16 cellular contexts compared by ENCODE assay signal in the genomic region with DNA sequence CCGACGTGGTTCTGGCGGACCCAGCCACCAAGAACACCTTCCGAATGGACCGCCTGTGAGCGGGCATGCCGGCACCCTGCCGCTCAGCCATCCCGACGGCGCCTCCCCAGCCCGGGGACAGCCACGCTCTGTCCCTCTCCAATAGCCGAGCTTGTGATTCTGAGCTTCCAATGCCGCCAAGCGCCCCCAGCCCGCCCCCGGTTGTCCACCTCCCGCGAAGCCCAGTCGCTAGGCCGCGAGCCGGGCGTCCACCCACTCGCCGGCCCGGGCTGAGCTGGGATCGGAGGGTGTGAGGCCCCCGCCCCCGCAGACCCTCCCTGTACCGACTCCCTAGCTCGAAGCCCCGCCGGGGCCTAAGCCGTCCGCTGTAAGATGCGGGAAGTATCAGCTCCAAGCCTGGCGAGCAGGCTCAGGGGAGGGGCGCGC.
DNase-seq lines count a peak whose midpoint lies in the region; ATAC-seq and TF ChIP-seq lines count a peak whose summit lies in the region.
"Had no signal": no experiment of that assay in that cellular context is flagged by ENCODE, and none has a peak within 500 bp of the region (broad histone marks: within the 10 kb centered on the region; RNA-seq: fewer than 3 reads in every experiment).

No MANE protein-coding gene starts in this region.

- no peaks in the 10 kb centered on the region for H3K36me3 ChIP-seq in SK-N-SH (replicated peaks in 1 of 2; ENCODE audit: control insufficient read depth in 1 of 2, insufficient read depth in 2 of 2, low read length in 1 of 2)
- H3K36me3 ChIP-seq in neuronal stem cell (replicated peaks in 1 of 2; ENCODE audit: control insufficient read depth in 2 of 2, insufficient read depth in 2 of 2, low read length in 2 of 2) = no peaks in the 10 kb centered on the region
- H3K36me3 ChIP-seq in testis (ENCODE audit: low read depth, missing control alignments) = no peaks in the 10 kb centered on the region

- no peak overlapping the region for H3K4me3 Mint-ChIP-seq in progenitor cell of endocrine pancreas (ENCODE audit: low read depth)
- H3K4me3 Mint-ChIP-seq: CD14-positive monocyte; CD8-positive, alpha-beta T cell had no signal

- no peaks in the 10 kb centered on the region for H3K4me1 ChIP-seq in SK-N-SH (ENCODE audit: control insufficient read depth in 1 of 2, insufficient read depth in 2 of 2, low read depth in 1 of 2, low read length in 1 of 2)
- no peaks in the 10 kb centered on the region for H3K4me1 ChIP-seq in neuronal stem cell (ENCODE audit: control insufficient read depth in 2 of 2, insufficient read depth in 1 of 2, low read depth in 1 of 2, low read length in 2 of 2)
- no peaks in the 10 kb centered on the region for H3K4me1 ChIP-seq in testis

- H3K9me3 ChIP-seq in SK-N-SH (no peaks in the 10 kb centered on the region), neuronal stem cell (replicated peaks in 1 of 2; ENCODE audit: control insufficient read depth in 2 of 2, insufficient read depth in 1 of 2, low read depth in 1 of 2, low read length in 2 of 2) (peaks cover 0 to 9% of the 10 kb centered on the region in 2 donors), testis (no peaks in the 10 kb centered on the region)

- H3F3A ChIP-seq in SK-N-SH (replicated peaks; ENCODE audit: insufficient read depth) = no peaks in the 10 kb centered on the region

- no peak overlapping the region for H3K4me2 ChIP-seq in SK-N-SH
- H3K4me2 ChIP-seq in neuronal stem cell (ENCODE audit: insufficient read depth, low read length, poor library complexity, severe bottlenecking) = no peak overlapping the region

- no peak for TF ChIP-seq EP300 in SK-N-SH (IDR thresholded peaks at IDR 0.05; ENCODE audit: borderline replicate concordance in 1 of 2, low read depth in 1 of 2, low read length in 1 of 2)

- H4K8ac ChIP-seq in neuronal stem cell (ENCODE audit: low read depth, low read length) = no peak overlapping the region

- peaks cover 2% of the 10 kb centered on the region for H3K79me1 ChIP-seq in neuronal stem cell (ENCODE audit: low read depth, low read length)

- CTCF ChIA-PET in SK-N-SH (lab: Yijun Ruan, JAX) = no interaction called here

- no peak for TF ChIP-seq POLR2A in testis (IDR thresholded peaks at IDR 0.05)

- intact Hi-C loops in testis (cut with DNase I; ENCODE audit: low total_unique reads) = no loop called here

- no peak for TF ChIP-seq RAD21 in SK-N-SH (IDR thresholded peaks at IDR 0.05; ENCODE audit: low read length)

- no peak for ATAC-seq in SK-N-SH treated with all-trans-retinoic acid at 6 μM for 48 hours
- ATAC-seq in GM21515 (IDR thresholded peaks at IDR 0.05; ENCODE audit: unreplicated experiment) = no peak
- ATAC-seq: CD8-positive, alpha-beta T cell; HCT116 had no signal

- H3K14ac ChIP-seq in neuronal stem cell (ENCODE audit: low read length) = no peak overlapping the region

- H2BK12ac ChIP-seq in neuronal stem cell (ENCODE audit: low read length) = no peak overlapping the region

- no peak overlapping the region for H3K27ac ChIP-seq in SK-N-SH (ENCODE audit: low read depth in 2 of 2, low read length in 1 of 2)
- H3K27ac ChIP-seq in neuronal stem cell (replicated peaks; ENCODE audit: low read length) = no peak overlapping the region
- no peak overlapping the region for H3K27ac ChIP-seq in testis
- H3K27ac ChIP-seq: 22Rv1 had no signal

- H3K4me3 ChIP-seq in SK-N-SH (ENCODE audit: low read depth in 2 of 2, low read length in 1 of 2) (no peak overlapping the region), neuronal stem cell (ENCODE audit: low read length in 2 of 2) (no peak overlapping the region), testis (peak overlapping the region; percentile 12 to 37)

- H3K23ac ChIP-seq in neuronal stem cell (ENCODE audit: low read depth, low read length, poor library complexity) = no peak overlapping the region

- H2AFZ ChIP-seq in SK-N-SH (ENCODE audit: low read depth) = no peak overlapping the region
- H2AFZ ChIP-seq in neuronal stem cell (ENCODE audit: low read length) = no peak overlapping the region

- H3K9ac ChIP-seq in SK-N-SH (no peak overlapping the region), neuronal stem cell (ENCODE audit: low read depth, low read length, poor library complexity) (no peak overlapping the region)

- no peak overlapping the region for H2AK5ac ChIP-seq in neuronal stem cell (ENCODE audit: low read depth, low read length)

- no peak overlapping the region for H2BK15ac ChIP-seq in neuronal stem cell (ENCODE audit: low read length)

- no peak overlapping the region for H2BK5ac ChIP-seq in neuronal stem cell (ENCODE audit: low read length)

- DNase-seq in SK-N-SH (peak; percentile 3), H4 (ENCODE audit: low spot score) (peak; percentile 0), neuronal stem cell (ENCODE audit: low spot score) (no peak), testis (no peak), NCI-H1048 (lab: John Stamatoyannopoulos, UW) (no peak), progenitor cell of endocrine pancreas (ENCODE audit: low spot score, unreplicated experiment) (no peak)
- DNase-seq: CD8-positive, alpha-beta T cell; COR-L47; DMS153; DND-41; GDM1 had no signal

- peaks cover 3% of the 10 kb centered on the region for H3K36me3 Mint-ChIP-seq in progenitor cell of endocrine pancreas (ENCODE audit: insufficient read depth)
- H3K36me3 Mint-ChIP-seq: CD14-positive monocyte; CD8-positive, alpha-beta T cell had no signal

- H4K20me1 ChIP-seq in SK-N-SH (ENCODE audit: insufficient read depth) = no peaks in the 10 kb centered on the region

- POLR2A ChIA-PET in SK-N-SH (lab: Yijun Ruan, JAX) = interaction anchor here (0.6 kb wide), 1 partner anchor 343 kb away, joined by 3 read pairs; no protein-coding TSS in a partner anchor

- no peaks in the 10 kb centered on the region for H3K4me1 Mint-ChIP-seq in progenitor cell of endocrine pancreas (ENCODE audit: low read depth)
- H3K4me1 Mint-ChIP-seq: CD14-positive monocyte had no signal

- H3K27ac Mint-ChIP-seq in progenitor cell of endocrine pancreas = no peak overlapping the region
- H3K27ac Mint-ChIP-seq: CD14-positive monocyte; CD8-positive, alpha-beta T cell had no signal

- no peak overlapping the region for H4K91ac ChIP-seq in neuronal stem cell (ENCODE audit: low read depth, low read length, poor library complexity)

- H3K9me3 Mint-ChIP-seq in progenitor cell of endocrine pancreas (ENCODE audit: low read depth) = peaks cover 21% of the 10 kb centered on the region

- no peak overlapping the region for H2BK120ac ChIP-seq in neuronal stem cell (ENCODE audit: low read depth, low read length)

- H3K27me3 Mint-ChIP-seq in progenitor cell of endocrine pancreas = no peaks in the 10 kb centered on the region

- H3K9me2 ChIP-seq in SK-N-SH = no peaks in the 10 kb centered on the region

- no peak overlapping the region for H3K4ac ChIP-seq in neuronal stem cell (ENCODE audit: low read length)

- H3K79me2 ChIP-seq in SK-N-SH (ENCODE audit: insufficient read depth) = no peaks in the 10 kb centered on the region

- no peak for TF ChIP-seq CTCF in SK-N-SH (IDR thresholded peaks at IDR 0.05)
- TF ChIP-seq CTCF in testis (IDR thresholded peaks at IDR 0.05) = no peak
- TF ChIP-seq CTCF in progenitor cell of endocrine pancreas (IDR thresholded peaks at IDR 0.05; ENCODE audit: unreplicated experiment) = no peak

- WGBS in SK-N-SH (ENCODE audit: low lambda C conversion rate) = 79% methylated on average over 24 of the region's 41 CpGs
- WGBS in neuronal stem cell (ENCODE audit: extremely low coverage in 2 of 2, insufficient read length in 2 of 2, insufficient replicate concordance in 1 of 2), 2 donors = no CpG with 5 or more reads among the region's 41 CpGs
- WGBS in testis, 2 donors = 67 to 68% methylated on average over 13 to 41 of the region's 41 CpGs

- H3K27me3 ChIP-seq in SK-N-SH (ENCODE audit: insufficient read depth) (no peaks in the 10 kb centered on the region), neuronal stem cell (ENCODE audit: control insufficient read depth in 3 of 3, insufficient read depth in 3 of 3, low read depth in 1 of 3, low read length in 3 of 3) (no peaks in the 10 kb centered on the region), testis (no peaks in the 10 kb centered on the region)

- peak overlapping the region; percentile 48 for H3K18ac ChIP-seq in neuronal stem cell (ENCODE audit: low read length)

TF ChIP-seq in SK-N-SH, 30 proteins besides CTCF, POLR2A, EP300 and RAD21:
- TF ChIP-seq YY1 (IDR thresholded peaks at IDR 0.05; ENCODE audit: low read depth) = no peak
- no peak for TF ChIP-seq GATA2 (CRISPR knock-in tag; IDR thresholded peaks at IDR 0.05)
- TF ChIP-seq TEAD4 (IDR thresholded peaks at IDR 0.05; ENCODE audit: borderline replicate concordance, insufficient read depth) = no peak
- TF ChIP-seq JUND (IDR thresholded peaks at IDR 0.05) = no peak
- TF ChIP-seq MXI1 (IDR thresholded peaks at IDR 0.05; ENCODE audit: low read depth, low read length) = no peak
- no peak for TF ChIP-seq SIN3A (IDR thresholded peaks at IDR 0.05; ENCODE audit: borderline replicate concordance, low read depth, low read length)
- no peak for TF ChIP-seq CHD2 (IDR thresholded peaks at IDR 0.05; ENCODE audit: low read length, partially characterized antibody)
- no peak for TF ChIP-seq TCF12 (IDR thresholded peaks at IDR 0.05)
- no peak for TF ChIP-seq POLR2AphosphoS5 (IDR thresholded peaks at IDR 0.05; ENCODE audit: low read depth, low read length)
- no peak for TF ChIP-seq RCOR1 (IDR thresholded peaks at IDR 0.05; ENCODE audit: low read length)
- TF ChIP-seq EZH2phosphoT487 (IDR thresholded peaks at IDR 0.05; ENCODE audit: borderline replicate concordance, low read depth) = no peak

TF ChIP-seq in SK-N-SH treated with all-trans-retinoic acid at 6 μM for 48 hours, 23 proteins besides CTCF, POLR2A, EP300 and RAD21 (continues in another document):
- TF ChIP-seq, protein P1, sequence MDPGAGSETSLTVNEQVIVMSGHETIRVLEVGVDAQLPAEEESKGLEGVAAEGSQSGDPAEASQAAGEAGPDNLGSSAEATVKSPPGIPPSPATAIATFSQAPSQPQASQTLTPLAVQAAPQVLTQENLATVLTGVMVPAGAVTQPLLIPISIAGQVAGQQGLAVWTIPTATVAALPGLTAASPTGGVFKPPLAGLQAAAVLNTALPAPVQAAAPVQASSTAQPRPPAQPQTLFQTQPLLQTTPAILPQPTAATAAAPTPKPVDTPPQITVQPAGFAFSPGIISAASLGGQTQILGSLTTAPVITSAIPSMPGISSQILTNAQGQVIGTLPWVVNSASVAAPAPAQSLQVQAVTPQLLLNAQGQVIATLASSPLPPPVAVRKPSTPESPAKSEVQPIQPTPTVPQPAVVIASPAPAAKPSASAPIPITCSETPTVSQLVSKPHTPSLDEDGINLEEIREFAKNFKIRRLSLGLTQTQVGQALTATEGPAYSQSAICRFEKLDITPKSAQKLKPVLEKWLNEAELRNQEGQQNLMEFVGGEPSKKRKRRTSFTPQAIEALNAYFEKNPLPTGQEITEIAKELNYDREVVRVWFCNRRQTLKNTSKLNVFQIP (CRISPR knock-in tag; IDR thresholded peaks at IDR 0.05; ENCODE audit: borderline replicate concordance, low read depth) = no peak
- no peak for TF ChIP-seq TOX (CRISPR knock-in tag; IDR thresholded peaks at IDR 0.05; ENCODE audit: borderline replicate concordance)
- TF ChIP-seq CSDC2 (CRISPR knock-in tag; IDR thresholded peaks at IDR 0.05) = no peak

Comparison
In these comparisons a context has a peak if more than half of its experiments do, and no peak if none do; other contexts are left out.
1. DNase-seq: peak in SK-N-SH (single experiment) and H4 (single experiment); none in neuronal stem cell (single experiment), testis (single experiment), NCI-H1048 (single experiment) and progenitor cell of endocrine pancreas (single experiment).
2. H3K4me3 ChIP-seq: peak in testis (2 of 2); none in SK-N-SH (0 of 2) and neuronal stem cell (0 of 2).